Comparison of ENCODE assay signal across 1 cellular context in the genomic region with DNA sequence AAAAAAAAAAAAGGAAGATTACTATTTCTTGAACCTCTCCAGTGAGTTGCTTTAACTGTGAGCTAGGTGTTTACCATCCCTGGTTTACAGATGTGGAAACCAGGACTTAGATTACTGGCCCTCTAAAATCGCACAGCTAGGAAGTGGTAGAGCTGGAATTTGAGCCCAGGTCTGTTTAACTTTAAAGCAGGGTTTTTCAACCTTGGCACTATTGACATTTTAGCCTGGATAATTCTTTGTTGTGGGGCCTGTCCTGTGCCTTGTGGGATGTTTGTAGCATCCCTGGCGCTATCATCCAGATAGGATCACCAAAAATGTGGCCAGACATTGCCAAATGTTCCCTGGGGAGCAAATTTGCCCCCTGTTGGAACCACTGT.
TF ChIP-seq lines count a peak whose summit lies in the region.

No MANE protein-coding gene starts in this region.

TF ChIP-seq in HepG2, 621 proteins besides CTCF, POLR2A, EP300 and RAD21 (continued from another document and continues in another):
- TF ChIP-seq TBX3 (IDR thresholded peaks at IDR 0.05; ENCODE audit: borderline replicate concordance) (no peak), ZKSCAN1 (IDR thresholded peaks at IDR 0.05; ENCODE audit: low read length) (no peak), NR2F2 (IDR thresholded peaks at IDR 0.05; ENCODE audit: borderline replicate concordance, low read depth) (peak; percentile 47; the same call in 1 of the 2 replicates), ZNF780A (CRISPR knock-in tag; IDR thresholded peaks at IDR 0.05) (no peak), GMEB1 (CRISPR knock-in tag; IDR thresholded peaks at IDR 0.05; ENCODE audit: borderline replicate concordance) (no peak), ZNF383 (CRISPR knock-in tag; IDR thresholded peaks at IDR 0.05; ENCODE audit: borderline replicate concordance) (no peak), POLR2AphosphoS2 (IDR thresholded peaks at IDR 0.05; ENCODE audit: low read depth, low read length) (no peak), ZNF530 (CRISPR knock-in tag; IDR thresholded peaks at IDR 0.05; ENCODE audit: low read depth) (no peak), NAIF1 (CRISPR knock-in tag; IDR thresholded peaks at IDR 0.05; ENCODE audit: borderline replicate concordance) (0 out of 2 replicates have a peak, but pooled peaks have one; percentile 58), HIVEP1 (CRISPR knock-in tag; IDR thresholded peaks at IDR 0.05) (no peak), GABPB1 (CRISPR knock-in tag; IDR thresholded peaks at IDR 0.05) (no peak), ARNT2 (CRISPR knock-in tag; IDR thresholded peaks at IDR 0.05; ENCODE audit: low read depth) (no peak), ZSCAN29 (CRISPR knock-in tag; conservative IDR thresholded peaks at IDR 0.05) (peak; percentile 57), CHD4 (IDR thresholded peaks at IDR 0.05; ENCODE audit: borderline replicate concordance, low read length) (no peak), SRSF4 (IDR thresholded peaks at IDR 0.05; ENCODE audit: low read depth, low read length, poor library complexity, severe bottlenecking) (no peak), MXD4 (CRISPR knock-in tag; IDR thresholded peaks at IDR 0.05) (0 out of 2 replicates have a peak, but pooled peaks have one; percentile 3), ZSCAN25 (CRISPR knock-in tag; IDR thresholded peaks at IDR 0.05) (0 out of 2 replicates have a peak, but pooled peaks have one; percentile 9), NCOR1 (IDR thresholded peaks at IDR 0.05; ENCODE audit: borderline replicate concordance, low read length) (peak; percentile 73), ZNF510 (CRISPR knock-in tag; IDR thresholded peaks at IDR 0.05; ENCODE audit: low read depth) (no peak), RNF2 (conservative IDR thresholded peaks at IDR 0.05; ENCODE audit: low read depth) (no peak), ZEB1 (IDR thresholded peaks at IDR 0.05; ENCODE audit: insufficient replicate concordance, low read depth) (peak; percentile 44), ONECUT2 (CRISPR knock-in tag; IDR thresholded peaks at IDR 0.05) (peak; percentile 56; the same call in 1 of the 2 replicates), ZFYVE20 (CRISPR knock-in tag; IDR thresholded peaks at IDR 0.05; ENCODE audit: borderline replicate concordance, low read depth) (no peak), FOXP1 (IDR thresholded peaks at IDR 0.05) (peak; percentile 69; the same call in 1 of the 2 replicates), FOXP1 (CRISPR knock-in tag; IDR thresholded peaks at IDR 0.05) (peak; percentile 74), HOXA3 (CRISPR knock-in tag; IDR thresholded peaks at IDR 0.05) (no peak), HNRNPUL1 (IDR thresholded peaks at IDR 0.05; ENCODE audit: low read depth, low read length) (no peak), FLYWCH1 (CRISPR knock-in tag; IDR thresholded peaks at IDR 0.05) (no peak), HOXA7 (CRISPR knock-in tag; IDR thresholded peaks at IDR 0.05) (no peak), JUND (CRISPR knock-in tag; IDR thresholded peaks at IDR 0.05) (no peak), CREB1 (IDR thresholded peaks at IDR 0.05) (no peak), CREB1 (CRISPR knock-in tag; IDR thresholded peaks at IDR 0.05) (0 out of 2 replicates have a peak, but pooled peaks have one; percentile 2), ATRX (CRISPR knock-in tag; IDR thresholded peaks at IDR 0.05; ENCODE audit: borderline replicate concordance) (no peak), CHD2 (IDR thresholded peaks at IDR 0.05; ENCODE audit: low read depth, low read length) (no peak), SP4 (CRISPR knock-in tag; IDR thresholded peaks at IDR 0.05) (0 out of 2 replicates have a peak, but pooled peaks have one; percentile 2), SOX6 (IDR thresholded peaks at IDR 0.05) (no peak), SOX6 (CRISPR knock-in tag; IDR thresholded peaks at IDR 0.05) (peak; percentile 54; the same call in 1 of the 2 replicates), ZNF468 (CRISPR knock-in tag; IDR thresholded peaks at IDR 0.05) (no peak), ZNF350 (CRISPR knock-in tag; IDR thresholded peaks at IDR 0.05; ENCODE audit: borderline replicate concordance, low read depth) (no peak), ZNF224 (CRISPR knock-in tag; IDR thresholded peaks at IDR 0.05) (no peak), ZFP90 (CRISPR knock-in tag; IDR thresholded peaks at IDR 0.05; ENCODE audit: borderline replicate concordance) (no peak), REL (CRISPR knock-in tag; conservative IDR thresholded peaks at IDR 0.05) (no peak), NR2F6 (IDR thresholded peaks at IDR 0.05) (0 out of 2 replicates have a peak, but pooled peaks have one; percentile 24), NR2F6 (CRISPR knock-in tag; IDR thresholded peaks at IDR 0.05) (no peak), RBAK (CRISPR knock-in tag; IDR thresholded peaks at IDR 0.05) (no peak), HOXA5 (CRISPR knock-in tag; IDR thresholded peaks at IDR 0.05) (peak; percentile 10; the same call in 1 of the 2 replicates), HMG20A (CRISPR knock-in tag; IDR thresholded peaks at IDR 0.05; ENCODE audit: borderline replicate concordance) (0 out of 2 replicates have a peak, but pooled peaks have one; percentile 5), ZSCAN9 (CRISPR knock-in tag; IDR thresholded peaks at IDR 0.05; ENCODE audit: borderline replicate concordance) (no peak), RORA (CRISPR knock-in tag; IDR thresholded peaks at IDR 0.05) (no peak), NFIC (IDR thresholded peaks at IDR 0.05; ENCODE audit: low read length) (peak; percentile 80), FOSL1 (CRISPR knock-in tag; IDR thresholded peaks at IDR 0.05; ENCODE audit: borderline replicate concordance) (no peak), YEATS2 (CRISPR knock-in tag; IDR thresholded peaks at IDR 0.05; ENCODE audit: borderline replicate concordance) (no peak), ZNF850 (CRISPR knock-in tag; conservative IDR thresholded peaks at IDR 0.05) (no peak), REPIN1 (CRISPR knock-in tag; IDR thresholded peaks at IDR 0.05; ENCODE audit: borderline replicate concordance, low read depth) (no peak)
- TF ChIP-seq, protein P1, sequence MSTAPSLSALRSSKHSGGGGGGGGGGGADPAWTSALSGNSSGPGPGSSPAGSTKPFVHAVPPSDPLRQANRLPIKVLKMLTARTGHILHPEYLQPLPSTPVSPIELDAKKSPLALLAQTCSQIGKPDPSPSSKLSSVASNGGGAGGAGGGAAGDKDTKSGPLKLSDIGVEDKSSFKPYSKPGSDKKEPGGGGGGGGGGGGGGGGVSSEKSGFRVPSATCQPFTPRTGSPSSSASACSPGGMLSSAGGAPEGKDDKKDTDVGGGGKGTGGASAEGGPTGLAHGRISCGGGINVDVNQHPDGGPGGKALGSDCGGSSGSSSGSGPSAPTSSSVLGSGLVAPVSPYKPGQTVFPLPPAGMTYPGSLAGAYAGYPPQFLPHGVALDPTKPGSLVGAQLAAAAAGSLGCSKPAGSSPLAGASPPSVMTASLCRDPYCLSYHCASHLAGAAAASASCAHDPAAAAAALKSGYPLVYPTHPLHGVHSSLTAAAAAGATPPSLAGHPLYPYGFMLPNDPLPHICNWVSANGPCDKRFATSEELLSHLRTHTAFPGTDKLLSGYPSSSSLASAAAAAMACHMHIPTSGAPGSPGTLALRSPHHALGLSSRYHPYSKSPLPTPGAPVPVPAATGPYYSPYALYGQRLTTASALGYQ (CRISPR knock-in tag; IDR thresholded peaks at IDR 0.05), result no peak
- TF ChIP-seq, protein P2, sequence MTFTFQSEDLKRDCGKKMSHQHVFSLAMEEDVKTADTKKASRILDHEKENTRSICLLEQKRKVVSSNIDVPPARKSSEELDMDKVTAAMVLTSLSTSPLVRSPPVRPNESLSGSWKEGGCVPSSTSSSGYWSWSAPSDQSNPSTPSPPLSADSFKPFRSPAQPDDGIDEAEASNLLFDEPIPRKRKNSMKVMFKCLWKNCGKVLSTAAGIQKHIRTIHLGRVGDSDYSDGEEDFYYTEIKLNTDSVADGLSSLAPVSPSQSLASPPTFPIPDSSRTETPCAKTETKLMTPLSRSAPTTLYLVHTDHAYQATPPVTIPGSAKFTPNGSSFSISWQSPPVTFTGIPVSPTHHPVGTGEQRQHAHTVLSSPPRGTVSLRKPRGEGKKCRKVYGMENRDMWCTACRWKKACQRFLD (CRISPR knock-in tag; IDR thresholded peaks at IDR 0.05; ENCODE audit: borderline replicate concordance), result no peak
- TF ChIP-seq, protein P3, sequence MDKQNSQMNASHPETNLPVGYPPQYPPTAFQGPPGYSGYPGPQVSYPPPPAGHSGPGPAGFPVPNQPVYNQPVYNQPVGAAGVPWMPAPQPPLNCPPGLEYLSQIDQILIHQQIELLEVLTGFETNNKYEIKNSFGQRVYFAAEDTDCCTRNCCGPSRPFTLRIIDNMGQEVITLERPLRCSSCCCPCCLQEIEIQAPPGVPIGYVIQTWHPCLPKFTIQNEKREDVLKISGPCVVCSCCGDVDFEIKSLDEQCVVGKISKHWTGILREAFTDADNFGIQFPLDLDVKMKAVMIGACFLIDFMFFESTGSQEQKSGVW (CRISPR knock-in tag; IDR thresholded peaks at IDR 0.05; ENCODE audit: borderline replicate concordance), result no peak
- TF ChIP-seq, protein P4, sequence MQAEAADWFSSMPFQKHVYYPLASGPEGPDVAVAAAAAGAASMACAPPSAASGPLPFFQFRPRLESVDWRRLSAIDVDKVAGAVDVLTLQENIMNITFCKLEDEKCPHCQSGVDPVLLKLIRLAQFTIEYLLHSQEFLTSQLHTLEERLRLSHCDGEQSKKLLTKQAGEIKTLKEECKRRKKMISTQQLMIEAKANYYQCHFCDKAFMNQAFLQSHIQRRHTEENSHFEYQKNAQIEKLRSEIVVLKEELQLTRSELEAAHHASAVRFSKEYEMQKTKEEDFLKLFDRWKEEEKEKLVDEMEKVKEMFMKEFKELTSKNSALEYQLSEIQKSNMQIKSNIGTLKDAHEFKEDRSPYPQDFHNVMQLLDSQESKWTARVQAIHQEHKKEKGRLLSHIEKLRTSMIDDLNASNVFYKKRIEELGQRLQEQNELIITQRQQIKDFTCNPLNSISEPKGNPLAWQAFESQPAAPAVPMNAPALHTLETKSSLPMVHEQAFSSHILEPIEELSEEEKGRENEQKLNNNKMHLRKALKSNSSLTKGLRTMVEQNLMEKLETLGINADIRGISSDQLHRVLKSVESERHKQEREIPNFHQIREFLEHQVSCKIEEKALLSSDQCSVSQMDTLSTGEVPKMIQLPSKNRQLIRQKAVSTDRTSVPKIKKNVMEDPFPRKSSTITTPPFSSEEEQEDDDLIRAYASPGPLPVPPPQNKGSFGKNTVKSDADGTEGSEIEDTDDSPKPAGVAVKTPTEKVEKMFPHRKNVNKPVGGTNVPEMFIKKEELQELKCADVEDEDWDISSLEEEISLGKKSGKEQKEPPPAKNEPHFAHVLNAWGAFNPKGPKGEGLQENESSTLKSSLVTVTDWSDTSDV (CRISPR knock-in tag; IDR thresholded peaks at IDR 0.05), result no peak
- TF ChIP-seq, protein P5, sequence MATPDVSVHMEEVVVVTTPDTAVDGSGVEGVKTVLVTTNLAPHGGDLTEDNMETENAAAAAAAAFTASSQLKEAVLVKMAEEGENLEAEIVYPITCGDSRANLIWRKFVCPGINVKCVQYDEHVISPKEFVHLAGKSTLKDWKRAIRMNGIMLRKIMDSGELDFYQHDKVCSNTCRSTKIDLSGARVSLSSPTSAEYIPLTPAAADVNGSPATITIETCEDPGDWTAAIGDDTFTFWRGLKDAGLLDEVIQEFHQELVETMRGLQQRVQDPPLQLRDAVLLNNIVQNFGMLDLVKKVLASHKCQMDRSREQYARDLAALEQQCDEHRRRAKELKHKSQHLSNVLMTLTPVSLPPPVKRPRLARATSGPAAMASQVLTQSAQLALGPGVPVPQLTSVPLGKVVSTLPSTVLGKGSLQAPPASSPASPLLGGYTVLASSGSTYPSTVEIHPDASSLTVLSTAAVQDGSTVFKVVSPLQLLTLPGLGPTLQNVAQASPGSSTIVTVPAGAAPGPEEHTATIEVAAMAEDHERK (CRISPR knock-in tag; IDR thresholded peaks at IDR 0.05; ENCODE audit: low read depth), result no peak
- TF ChIP-seq, protein P6, sequence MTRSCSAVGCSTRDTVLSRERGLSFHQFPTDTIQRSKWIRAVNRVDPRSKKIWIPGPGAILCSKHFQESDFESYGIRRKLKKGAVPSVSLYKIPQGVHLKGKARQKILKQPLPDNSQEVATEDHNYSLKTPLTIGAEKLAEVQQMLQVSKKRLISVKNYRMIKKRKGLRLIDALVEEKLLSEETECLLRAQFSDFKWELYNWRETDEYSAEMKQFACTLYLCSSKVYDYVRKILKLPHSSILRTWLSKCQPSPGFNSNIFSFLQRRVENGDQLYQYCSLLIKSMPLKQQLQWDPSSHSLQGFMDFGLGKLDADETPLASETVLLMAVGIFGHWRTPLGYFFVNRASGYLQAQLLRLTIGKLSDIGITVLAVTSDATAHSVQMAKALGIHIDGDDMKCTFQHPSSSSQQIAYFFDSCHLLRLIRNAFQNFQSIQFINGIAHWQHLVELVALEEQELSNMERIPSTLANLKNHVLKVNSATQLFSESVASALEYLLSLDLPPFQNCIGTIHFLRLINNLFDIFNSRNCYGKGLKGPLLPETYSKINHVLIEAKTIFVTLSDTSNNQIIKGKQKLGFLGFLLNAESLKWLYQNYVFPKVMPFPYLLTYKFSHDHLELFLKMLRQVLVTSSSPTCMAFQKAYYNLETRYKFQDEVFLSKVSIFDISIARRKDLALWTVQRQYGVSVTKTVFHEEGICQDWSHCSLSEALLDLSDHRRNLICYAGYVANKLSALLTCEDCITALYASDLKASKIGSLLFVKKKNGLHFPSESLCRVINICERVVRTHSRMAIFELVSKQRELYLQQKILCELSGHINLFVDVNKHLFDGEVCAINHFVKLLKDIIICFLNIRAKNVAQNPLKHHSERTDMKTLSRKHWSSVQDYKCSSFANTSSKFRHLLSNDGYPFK (CRISPR knock-in tag; IDR thresholded peaks at IDR 0.05; ENCODE audit: borderline replicate concordance), result no peak
